ENCODE assay signal across 8 cellular contexts in genomic region chr13:53250272-53250875, GRCh38.
A peak's percentile ranks its signal among the peaks of the same experiment; 100 is the strongest.
DNase-seq lines count a peak whose midpoint lies in the region; ATAC-seq and TF ChIP-seq lines count a peak whose summit lies in the region.

No MANE protein-coding gene starts in this region.

- no peaks in the 10 kb centered on the region for H3K9me3 ChIP-seq in heart right ventricle

- H3K4me3 ChIP-seq in WI38 (ENCODE audit: low read depth, low read length) (no peak overlapping the region), heart right ventricle (no peak overlapping the region)

- ATAC-seq in GM19351 (IDR thresholded peaks at IDR 0.05; ENCODE audit: unreplicated experiment) (peak; percentile 94), HG03354 (IDR thresholded peaks at IDR 0.05; ENCODE audit: poor library complexity, severe bottlenecking, unreplicated experiment) (peak; percentile 90), heart right ventricle (peak in 3 of 8 donors; percentile 50 to 69 (median 62)), sciatic nerve (peak; percentile 83)

- DNase-seq in DMS114 treated with DMSO at 0.1 percent for 48 hours (lab: John Stamatoyannopoulos, UW; ENCODE audit: unreplicated experiment) (peak; percentile 43), NCI-H2171 treated with DMSO at 0.1 percent for 48 hours (lab: John Stamatoyannopoulos, UW) (peak; percentile 89), heart right ventricle (peak in 1 of 2 donors; percentile 13), sciatic nerve (ENCODE audit: low spot score) (no peak), islet precursor cell (no peak)

- H3K27ac ChIP-seq in heart right ventricle = no peak overlapping the region

- intact Hi-C loops in heart right ventricle (cut with DNase I) = no loop called here
- intact Hi-C loops in sciatic nerve (cut with DNase I) = no loop called here

- H3K27me3 ChIP-seq in heart right ventricle = no peaks in the 10 kb centered on the region

- H3K36me3 ChIP-seq in heart right ventricle = no peaks in the 10 kb centered on the region

- TF ChIP-seq CTCF in WI38 (IDR thresholded peaks at IDR 0.05; ENCODE audit: low read depth, low read length) = peak; percentile 29; the same call in 1 of the 2 replicates
- TF ChIP-seq CTCF in heart right ventricle (IDR thresholded peaks at IDR 0.05) = peak; percentile 49 to 86 (median 78)

- no peaks in the 10 kb centered on the region for H3K4me1 ChIP-seq in heart right ventricle

- 24% methylated on average over 6 of the region's 6 CpGs for WGBS in heart right ventricle, 2 donors

Comparison
In these comparisons a context has a peak if more than half of its experiments do, and no peak if none do; other contexts are left out.
1. DNase-seq: peak in DMS114 treated with DMSO at 0.1 percent for 48 hours (single experiment) and NCI-H2171 treated with DMSO at 0.1 percent for 48 hours (single experiment); none in sciatic nerve (single experiment) and islet precursor cell (single experiment).